ENCODE assay signal across 1 cellular context in the genomic region with DNA sequence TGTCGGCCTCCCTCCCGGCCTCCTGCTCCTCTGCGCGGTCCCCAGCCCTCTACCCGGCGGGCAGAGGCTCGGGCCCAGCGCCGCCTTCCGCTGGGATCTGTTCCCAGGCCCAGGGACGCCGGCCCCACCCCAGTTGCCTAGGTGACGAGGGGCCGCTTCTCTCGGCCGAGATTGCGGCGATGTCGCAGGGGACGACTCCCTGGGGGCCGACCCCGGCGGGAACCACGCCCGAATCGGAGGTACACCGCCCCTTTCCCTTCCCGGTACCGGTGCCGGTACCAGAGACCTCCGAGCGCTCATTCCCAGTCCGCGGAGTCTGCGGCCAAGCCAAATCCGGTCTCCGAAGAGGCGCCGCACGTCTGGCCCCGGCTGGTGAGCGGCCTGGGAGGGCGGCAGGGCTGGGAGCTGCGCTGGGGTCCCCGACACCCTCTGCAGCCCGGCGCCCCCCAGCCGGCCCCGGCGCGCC.
TF ChIP-seq lines count a peak whose summit lies in the region.

Gene CABCOCO1, plus strand, starts transcription at position 136 of the 466 bp plus-strand sequence. Its CDS starts 44 bp downstream, at position 180.

TF ChIP-seq in SK-N-SH, 30 proteins besides CTCF, POLR2A, EP300 and RAD21 (continued from another document):
- TF ChIP-seq, protein P1, sequence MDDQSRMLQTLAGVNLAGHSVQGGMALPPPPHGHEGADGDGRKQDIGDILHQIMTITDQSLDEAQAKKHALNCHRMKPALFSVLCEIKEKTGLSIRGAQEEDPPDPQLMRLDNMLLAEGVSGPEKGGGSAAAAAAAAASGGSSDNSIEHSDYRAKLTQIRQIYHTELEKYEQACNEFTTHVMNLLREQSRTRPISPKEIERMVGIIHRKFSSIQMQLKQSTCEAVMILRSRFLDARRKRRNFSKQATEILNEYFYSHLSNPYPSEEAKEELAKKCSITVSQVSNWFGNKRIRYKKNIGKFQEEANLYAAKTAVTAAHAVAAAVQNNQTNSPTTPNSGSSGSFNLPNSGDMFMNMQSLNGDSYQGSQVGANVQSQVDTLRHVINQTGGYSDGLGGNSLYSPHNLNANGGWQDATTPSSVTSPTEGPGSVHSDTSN (IDR thresholded peaks at IDR 0.05) = no peak
- TF ChIP-seq POLR2AphosphoS5 (IDR thresholded peaks at IDR 0.05; ENCODE audit: low read depth, low read length) = no peak
- no peak for TF ChIP-seq FOXJ3 (CRISPR knock-in tag; IDR thresholded peaks at IDR 0.05)
- no peak for TF ChIP-seq TEAD4 (IDR thresholded peaks at IDR 0.05; ENCODE audit: borderline replicate concordance, insufficient read depth)
- no peak for TF ChIP-seq RXRA (IDR thresholded peaks at IDR 0.05; ENCODE audit: borderline replicate concordance, low read depth)
- no peak for TF ChIP-seq FOXM1 (IDR thresholded peaks at IDR 0.05; ENCODE audit: low read depth)
- no peak for TF ChIP-seq YY1 (IDR thresholded peaks at IDR 0.05; ENCODE audit: low read depth)
- 0 out of 2 replicates have a peak, but pooled peaks have one; percentile 10 for TF ChIP-seq TCF12 (IDR thresholded peaks at IDR 0.05)
- no peak for TF ChIP-seq EZH2phosphoT487 (IDR thresholded peaks at IDR 0.05; ENCODE audit: borderline replicate concordance, low read depth)
- TF ChIP-seq TAF1 (IDR thresholded peaks at IDR 0.05; ENCODE audit: borderline replicate concordance, low read depth, low read length) = no peak
- no peak for TF ChIP-seq SIN3A (IDR thresholded peaks at IDR 0.05; ENCODE audit: borderline replicate concordance, low read depth, low read length)
- TF ChIP-seq FOSL2 (IDR thresholded peaks at IDR 0.05; ENCODE audit: borderline replicate concordance, low read depth) = no peak
